17 cellular contexts compared by ENCODE assay signal in the genomic region with DNA sequence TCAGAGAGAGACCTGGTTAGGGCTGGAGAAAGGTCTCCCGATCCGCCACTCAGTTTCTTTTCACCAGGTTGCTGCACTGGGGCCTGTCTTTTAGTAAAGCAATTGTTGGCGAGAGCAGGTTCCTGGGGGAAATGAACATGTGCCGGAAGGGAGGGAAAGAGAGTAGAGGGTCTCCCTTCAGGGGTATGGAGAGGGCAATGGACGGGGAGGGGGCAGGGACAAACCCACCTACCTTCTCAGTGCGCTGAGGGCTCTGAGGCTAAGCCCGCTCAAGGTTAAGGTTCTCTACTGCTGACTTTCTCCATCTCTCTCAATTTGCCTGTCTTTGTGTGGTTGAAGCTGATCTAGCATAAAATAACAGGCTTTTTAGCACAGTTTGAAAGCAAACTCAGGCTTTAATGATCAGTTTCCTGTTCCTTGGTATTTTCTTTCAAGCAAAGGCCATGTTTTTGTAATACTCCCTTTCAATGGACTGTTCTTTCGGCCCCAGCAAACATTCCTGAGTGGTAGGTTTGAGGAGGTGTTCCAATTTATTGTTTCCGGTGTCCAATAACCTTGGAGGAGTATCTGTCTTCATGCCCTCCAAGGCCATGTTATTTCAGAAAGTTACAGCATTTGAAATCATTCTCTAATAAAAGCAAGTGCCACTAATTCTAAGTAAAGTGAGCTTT. TPM values are rescaled to one million over a fixed set of nuclear protein-coding genes. Genes with fewer than 3 reads are reported as not detected.
DNase-seq lines count a peak whose midpoint lies in the region; ATAC-seq and TF ChIP-seq lines count a peak whose summit lies in the region.
"Had no signal": no experiment of that assay in that cellular context is flagged by ENCODE, and none has a peak within 500 bp of the region (broad histone marks: within the 10 kb centered on the region; RNA-seq: fewer than 3 reads in every experiment).

No MANE protein-coding gene starts in this region.

- H3K4me3 ChIP-seq in Loucy (ENCODE audit: low read length, poor library complexity, severe bottlenecking) (no peak overlapping the region), coronary artery (no peak overlapping the region), thyroid gland (replicated peaks in 1 of 3) (no peak overlapping the region), upper lobe of left lung (no peak overlapping the region)

- TF ChIP-seq POLR2A in thyroid gland (IDR thresholded peaks at IDR 0.05) (no peak), upper lobe of left lung (IDR thresholded peaks at IDR 0.05) (no peak)

- H3K79me2 ChIP-seq in Loucy (ENCODE audit: insufficient read depth, low read length), result no peaks in the 10 kb centered on the region

- no peaks in the 10 kb centered on the region for H4K20me1 ChIP-seq in Loucy (ENCODE audit: insufficient read depth, low read length, poor library complexity, severe bottlenecking)

- H3K9me2 ChIP-seq in Loucy (replicated peaks; ENCODE audit: low read depth, low read length), result no peaks in the 10 kb centered on the region

- 89 to 90% methylated on average over 9 of the region's 9 CpGs for WGBS in thyroid gland, 2 donors
- WGBS in upper lobe of left lung, 2 donors, result 90 to 93% methylated on average over 9 of the region's 9 CpGs

- no peaks in the 10 kb centered on the region for H3K27me3 Mint-ChIP-seq in nephron (ENCODE audit: low read depth)
- no peaks in the 10 kb centered on the region for H3K27me3 Mint-ChIP-seq in activated T-cell treated with anti-CD3 and anti-CD28 coated beads, Interleukin-2, amount 50 U/mL, for 4 hours (ENCODE audit: low read depth)

- peak overlapping the region; percentile 58 for H3K4me2 ChIP-seq in Loucy (ENCODE audit: low read depth, low read length, poor library complexity, severe bottlenecking)

- H3K27me3 ChIP-seq in Loucy (ENCODE audit: insufficient read depth, low read length, poor library complexity, severe bottlenecking) (no peaks in the 10 kb centered on the region), thyroid gland (no peaks in the 10 kb centered on the region), upper lobe of left lung (no peaks in the 10 kb centered on the region)

- peaks cover 39% of the 10 kb centered on the region for H3K4me1 Mint-ChIP-seq in nephron
- H3K4me1 Mint-ChIP-seq in activated T-cell treated with anti-CD3 and anti-CD28 coated beads, Interleukin-2, amount 50 U/mL, for 4 hours (ENCODE audit: low read depth), result no peaks in the 10 kb centered on the region

- TF ChIP-seq CTCF in Loucy (conservative IDR thresholded peaks at IDR 0.05; ENCODE audit: low read length), result no peak
- TF ChIP-seq CTCF in coronary artery (IDR thresholded peaks at IDR 0.05), result no peak
- no peak for TF ChIP-seq CTCF in nephron (IDR thresholded peaks at IDR 0.05; ENCODE audit: unreplicated experiment in 3 of 3)
- no peak for TF ChIP-seq CTCF in thyroid gland (IDR thresholded peaks at IDR 0.05)
- no peak for TF ChIP-seq CTCF in upper lobe of left lung (IDR thresholded peaks at IDR 0.05)

- no peak for TF ChIP-seq EP300 in upper lobe of left lung (IDR thresholded peaks at IDR 0.05)

- H3K4me3 Mint-ChIP-seq in nephron, result peak overlapping the region in 2 of 3 experiments; percentile 19 to 31
- no peak overlapping the region for H3K4me3 Mint-ChIP-seq in activated T-cell treated with anti-CD3 and anti-CD28 coated beads, Interleukin-2, amount 50 U/mL, for 4 hours

- intact Hi-C loops in thyroid gland (cut with DNase I), result no loop called here

- H3K9me3 ChIP-seq in Loucy (ENCODE audit: insufficient read depth, low read depth, low read length) (no peaks in the 10 kb centered on the region), thyroid gland (no peaks in the 10 kb centered on the region), upper lobe of left lung (no peaks in the 10 kb centered on the region)

- H3F3A ChIP-seq in Loucy (ENCODE audit: low read depth), result 0 out of 2 replicates have a peak, but pooled peaks cover 4% of the 10 kb centered on the region

- ATAC-seq in activated T-cell treated with anti-CD3 and anti-CD28 coated beads, Interleukin-2, amount 50 U/mL, for 4 hours, result no peak
- no peak for ATAC-seq in upper lobe of left lung (ENCODE audit: low FRiP score in 2 of 2)

- no peaks in the 10 kb centered on the region for H3K36me3 Mint-ChIP-seq in nephron (ENCODE audit: low read depth)
- no peaks in the 10 kb centered on the region for H3K36me3 Mint-ChIP-seq in activated T-cell treated with anti-CD3 and anti-CD28 coated beads, Interleukin-2, amount 50 U/mL, for 4 hours (ENCODE audit: insufficient read depth)

- H3K4me1 ChIP-seq in Loucy (ENCODE audit: insufficient read depth, low read length, poor library complexity, severe bottlenecking) (peaks cover 42% of the 10 kb centered on the region), thyroid gland (peaks cover 5 to 8% of the 10 kb centered on the region in 2 donors), upper lobe of left lung (peaks cover 7 to 17% (median 9%) of the 10 kb centered on the region in 4 donors)

- peak overlapping the region; percentile 96 to 99 (median 99) for H3K27ac Mint-ChIP-seq in nephron

- H3K27ac ChIP-seq in coronary artery (peak overlapping the region; percentile 93), thyroid gland (peak overlapping the region in 2 of 3 donors; percentile 11 to 55), upper lobe of left lung (peak overlapping the region in 1 of 4 donors; percentile 73)

- peak overlapping the region; percentile 89 for H2AFZ ChIP-seq in Loucy (ENCODE audit: low read length)

- no peaks in the 10 kb centered on the region for H3K36me3 ChIP-seq in Loucy (ENCODE audit: insufficient read depth, low read length)
- no peaks in the 10 kb centered on the region for H3K36me3 ChIP-seq in thyroid gland
- peaks cover 0 to 2% (median 0%) of the 10 kb centered on the region in 4 donors for H3K36me3 ChIP-seq in upper lobe of left lung

- no peaks in the 10 kb centered on the region for H3K9me3 Mint-ChIP-seq in nephron
- H3K9me3 Mint-ChIP-seq in activated T-cell treated with anti-CD3 and anti-CD28 coated beads, Interleukin-2, amount 50 U/mL, for 4 hours, result no peaks in the 10 kb centered on the region

- peak overlapping the region; percentile 50 for H3K9ac ChIP-seq in Loucy (ENCODE audit: low read depth, low read length, poor library complexity, severe bottlenecking)

- DNase-seq in coronary artery (ENCODE audit: low spot score) (no peak), thyroid gland (no peak), SIG-M5 treated with dmso at 0.1 percent for 504 hours (lab: John Stamatoyannopoulos, UW; ENCODE audit: unreplicated experiment) (no peak), NCI-H1694 (lab: John Stamatoyannopoulos, UW) (no peak), upper lobe of left lung (no peak)
- DNase-seq in activated T-cell treated with anti-CD3 and anti-CD28 coated beads, Interleukin-2, amount 50 U/mL, for 4 hours, result no peak
- DNase-seq: C1 segment of cervical spinal cord, DMS 273 treated with DMSO at 0.1 percent for 48 hours, GF-D8, GOT3, KG1, NCI-H1048, NCI-H1436 treated with DMSO at 0.1 percent for 48 hours, NCI-H2081, NCI-H510A treated with DMSO at 0.1 percent for 48 hours had no signal

RNA-seq across cellular contexts. Expression of gene TRAF1, which starts 25.5 kb away (rescaled TPM):
- total RNA-seq in thyroid gland (1 to 10 TPM; 5.7 to 7.8 (median 6.6) TPM), upper lobe of left lung (10 to 100 TPM in 2 of 6 donors, 1 to 10 TPM in 4; 2.9 to 29.3 (median 6.6) TPM)
- 100 to 1,000 TPM; 256 to 343 (median 265) TPM for total RNA-seq in activated T-cell treated with anti-CD3 and anti-CD28 coated beads, Interleukin-2, amount 50 U/mL, for 4 hours

Comparison
In these comparisons a context has a peak if more than half of its experiments do, and no peak if none do; other contexts are left out.
1. RNA of gene TRAF1, which starts 25.5 kb away (total RNA-seq): 256 to 343 TPM in activated T-cell treated with anti-CD3 and anti-CD28 coated beads, Interleukin-2, amount 50 U/mL, for 4 hours; 2.9 to 29.3 TPM in upper lobe of left lung and 5.7 to 7.8 TPM in thyroid gland; every median in the first group is over 4 times any median in the second.